ENCODE assay signal across 1 cellular context in genomic region chr18:36514778-36515177, GRCh38.
TF ChIP-seq lines count a peak whose summit lies in the region.

No MANE protein-coding gene starts in this region.

TF ChIP-seq in H1, 55 proteins besides CTCF, POLR2A, EP300 and RAD21 (continued from another document):
- no peak for TF ChIP-seq KDM4A (IDR thresholded peaks at IDR 0.05; ENCODE audit: low read depth, low read length, severe bottlenecking)
